18 cellular contexts compared by ENCODE assay signal in the genomic region with DNA sequence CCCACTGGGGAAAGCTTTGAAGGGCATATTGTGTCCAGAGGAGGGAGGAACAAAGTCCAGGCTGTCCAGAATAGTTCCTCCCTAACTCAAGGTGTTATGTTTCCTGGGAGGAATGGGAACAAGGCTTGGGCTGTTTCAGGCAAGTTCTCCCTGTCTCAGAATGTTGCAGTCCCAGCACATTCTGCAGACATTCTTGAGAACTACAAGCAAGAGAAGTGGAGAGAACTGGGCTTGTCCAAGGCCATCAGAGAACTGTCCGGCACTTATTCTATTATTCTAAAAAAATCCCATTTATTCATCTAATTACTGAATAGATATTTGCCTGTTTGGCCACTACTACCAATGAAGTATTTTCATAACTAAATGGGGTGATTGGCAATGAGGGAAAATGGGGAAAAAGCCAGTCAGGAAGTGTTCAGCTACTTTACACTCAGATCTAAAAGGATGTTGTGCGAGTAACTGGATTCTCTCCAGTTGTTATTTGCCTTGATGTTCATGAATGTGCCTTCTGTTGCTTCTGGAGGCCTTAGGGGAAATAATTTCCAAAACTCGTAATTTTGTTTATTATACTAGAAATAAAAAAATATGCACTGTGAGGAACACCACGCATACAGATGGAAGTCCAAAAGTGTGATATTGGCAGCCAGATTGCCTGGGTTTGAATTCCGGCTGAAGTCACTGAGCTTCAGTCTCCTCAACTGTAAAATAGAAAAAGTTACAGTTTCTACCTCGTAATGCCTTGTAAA.
"Had no signal": no experiment of that assay in that cellular context is flagged by ENCODE, and none has a peak within 500 bp of the region (broad histone marks: within the 10 kb centered on the region; RNA-seq: fewer than 3 reads in every experiment).

No MANE protein-coding gene starts in this region.

- H3K27me3 ChIP-seq: brain microvascular endothelial cell, upper lobe of left lung had no signal

- H3K27ac ChIP-seq: brain microvascular endothelial cell, coronary artery, upper lobe of left lung had no signal

- H3K27me3 Mint-ChIP-seq: activated CD4-positive, alpha-beta T cell treated with anti-CD3 and anti-CD28 coated beads, Interleukin-2, amount 10 ng/mL, durations not matched to agents 7 days and 5 days; activated naive CD8-positive, alpha-beta T cell treated with anti-CD3 and anti-CD28 coated beads, Interleukin-2, amount 50 U/mL, for 24 hours; activated T-cell treated with anti-CD3 and anti-CD28 coated beads, Interleukin-2, amount 50 U/mL, for 24 hours; progenitor cell of endocrine pancreas; stimulated activated naive CD8-positive, alpha-beta T cell treated with anti-CD3 and anti-CD28 coated beads, Interleukin-15, Interleukin-2, amounts not matched to agents 100 ng/mL and 50 ng/mL, for 24 hours had no signal

- FAIRE-seq: islet of Langerhans, small intestine had no signal

- H3K4me3 Mint-ChIP-seq: activated CD4-positive, alpha-beta T cell treated with anti-CD3 and anti-CD28 coated beads, Interleukin-2, amount 10 ng/mL, durations not matched to agents 7 days and 5 days; activated CD8-positive, alpha-beta T cell treated with anti-CD3 and anti-CD28 coated beads, Interleukin-2, amount 10 ng/mL, durations not matched to agents 7 days and 5 days; activated naive CD4-positive, alpha-beta T cell treated with anti-CD3 and anti-CD28 coated beads for 36 hours; activated naive CD8-positive, alpha-beta T cell treated with anti-CD3 and anti-CD28 coated beads, Interleukin-2, amount 50 U/mL, for 24 hours; activated T-cell treated with anti-CD3 and anti-CD28 coated beads, Interleukin-2, amount 50 U/mL, for 24 hours; stimulated activated naive CD8-positive, alpha-beta T cell treated with anti-CD3 and anti-CD28 coated beads, Interleukin-15, Interleukin-2, amounts not matched to agents 100 ng/mL and 50 ng/mL, for 24 hours; T-helper 1 cell treated with Interleukin-12 subunit alpha and Interleukin-12 subunit beta and Interleukin-4 antibody, amounts not matched to agents 30 μg/mL and 1 μg/mL, for 36 hours had no signal

- H3K4me1 Mint-ChIP-seq: activated CD4-positive, alpha-beta T cell treated with anti-CD3 and anti-CD28 coated beads, Interleukin-2, amount 10 ng/mL, durations not matched to agents 7 days and 5 days; activated naive CD8-positive, alpha-beta T cell treated with anti-CD3 and anti-CD28 coated beads, Interleukin-2, amount 50 U/mL, for 24 hours had no signal

- H3K36me3 ChIP-seq: brain microvascular endothelial cell, upper lobe of left lung had no signal

- H3K9me3 Mint-ChIP-seq: activated CD4-positive, alpha-beta T cell treated with anti-CD3 and anti-CD28 coated beads, Interleukin-2, amount 10 ng/mL, durations not matched to agents 7 days and 5 days; T-helper 1 cell treated with Interleukin-12 subunit alpha and Interleukin-12 subunit beta and Interleukin-4 antibody, amounts not matched to agents 30 μg/mL and 1 μg/mL, for 36 hours had no signal

- H3K27ac Mint-ChIP-seq: activated CD4-positive, alpha-beta T cell treated with anti-CD3 and anti-CD28 coated beads, Interleukin-2, amount 10 ng/mL, durations not matched to agents 7 days and 5 days; activated CD8-positive, alpha-beta T cell treated with anti-CD3 and anti-CD28 coated beads, Interleukin-2, amount 10 ng/mL, durations not matched to agents 7 days and 5 days; activated naive CD4-positive, alpha-beta T cell treated with anti-CD3 and anti-CD28 coated beads for 36 hours; activated naive CD8-positive, alpha-beta T cell treated with anti-CD3 and anti-CD28 coated beads, Interleukin-2, amount 50 U/mL, for 24 hours; activated T-cell treated with anti-CD3 and anti-CD28 coated beads, Interleukin-2, amount 50 U/mL, for 24 hours; progenitor cell of endocrine pancreas; stimulated activated naive CD8-positive, alpha-beta T cell treated with anti-CD3 and anti-CD28 coated beads, Interleukin-15, Interleukin-2, amounts not matched to agents 100 ng/mL and 50 ng/mL, for 24 hours; T-helper 1 cell treated with Interleukin-12 subunit alpha and Interleukin-12 subunit beta and Interleukin-4 antibody, amounts not matched to agents 30 μg/mL and 1 μg/mL, for 36 hours had no signal

- ATAC-seq: activated CD8-positive, alpha-beta T cell treated with anti-CD3 and anti-CD28 coated beads, Interleukin-2, amount 10 ng/mL, durations not matched to agents 7 days and 5 days; activated naive CD8-positive, alpha-beta T cell treated with anti-CD3 and anti-CD28 coated beads, Interleukin-2, amount 50 U/mL, for 24 hours; left colon had no signal

- DNase-seq: activated CD4-positive, alpha-beta T cell treated with anti-CD3 and anti-CD28 coated beads, Interleukin-2, amount 10 ng/mL, durations not matched to agents 7 days and 5 days; activated CD8-positive, alpha-beta T cell treated with anti-CD3 and anti-CD28 coated beads, Interleukin-2, amount 10 ng/mL, durations not matched to agents 7 days and 5 days; activated naive CD4-positive, alpha-beta T cell treated with anti-CD3 and anti-CD28 coated beads for 36 hours; activated naive CD8-positive, alpha-beta T cell treated with anti-CD3 and anti-CD28 coated beads, Interleukin-2, amount 50 U/mL, for 24 hours; activated T-cell treated with anti-CD3 and anti-CD28 coated beads, Interleukin-2, amount 50 U/mL, for 24 hours; anterior cingulate cortex; brain microvascular endothelial cell; erythroblast; left colon; small intestine; stimulated activated CD4-positive, alpha-beta T cell treated with anti-CD3 and anti-CD28 coated beads, Interleukin-15, amount 100 ng/mL, for 24 hours; stimulated activated CD4-positive, alpha-beta T cell treated with anti-CD3 and anti-CD28 coated beads, Interleukin-2, amount 100 ng/mL, for 48 hours; upper lobe of left lung had no signal

- H3K4me1 ChIP-seq: upper lobe of left lung had no signal

- H3K4me3 ChIP-seq: coronary artery, upper lobe of left lung had no signal
